8 cellular contexts compared by ENCODE assay signal in the genomic region with DNA sequence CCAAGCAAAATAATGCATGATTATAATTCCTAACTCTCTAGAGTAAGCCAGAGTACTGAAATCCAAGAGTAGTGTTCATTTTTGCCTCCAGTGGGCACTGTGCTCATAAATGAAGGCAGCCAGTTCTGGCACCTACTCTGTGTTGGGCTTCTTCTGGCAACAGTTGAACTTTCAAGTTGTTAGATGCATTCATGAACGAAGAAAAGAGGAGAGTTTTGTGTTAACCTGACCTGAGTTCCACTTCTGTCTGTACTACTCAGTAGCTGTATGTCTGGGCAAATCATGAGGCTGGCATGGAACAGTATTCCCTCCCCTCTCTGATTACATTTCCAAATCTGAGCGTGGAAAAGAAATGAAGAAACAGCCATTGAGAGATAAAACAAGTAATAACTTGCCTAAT. TPM values are rescaled to one million over a fixed set of nuclear protein-coding genes. Genes with fewer than 3 reads are reported as not detected.
DNase-seq lines count a peak whose midpoint lies in the region; ATAC-seq and TF ChIP-seq lines count a peak whose summit lies in the region.

No MANE protein-coding gene starts in this region.

- H3K9ac ChIP-seq in neuronal stem cell (ENCODE audit: low read depth, low read length, poor library complexity): no peak overlapping the region

- H3K27ac ChIP-seq in neuronal stem cell (replicated peaks; ENCODE audit: low read length): no peak overlapping the region

- DNase-seq in ACHN (peak; percentile 60), MV-4-11 (lab: John Stamatoyannopoulos, UW) (peak; percentile 54), endothelial cell (ENCODE audit: low spot score) (peak; percentile 42), neuronal stem cell (ENCODE audit: low spot score) (peak; percentile 21), cerebellar nuclear complex (lab: John Stamatoyannopoulos, UW) (no peak)
- no peak for DNase-seq in stimulated activated CD4-positive, alpha-beta T cell treated with anti-CD3 and anti-CD28 coated beads, Interleukin-15, amount 100 ng/mL, for 24 hours
- no peak for DNase-seq in stimulated activated naive CD4-positive, alpha-beta T cell treated with Interleukin-2 at 50 U/mL for 16 hours (lab: John Stamatoyannopoulos, UW)

- no peak overlapping the region for H3K4ac ChIP-seq in neuronal stem cell (ENCODE audit: low read length)

- peaks cover 3% of the 10 kb centered on the region for H3K4me1 Mint-ChIP-seq in endothelial cell (ENCODE audit: unreplicated experiment)

- H3K27me3 ChIP-seq in neuronal stem cell (ENCODE audit: control insufficient read depth in 3 of 3, insufficient read depth in 3 of 3, low read depth in 1 of 3, low read length in 3 of 3): no peaks in the 10 kb centered on the region

- no peak overlapping the region for H2AK5ac ChIP-seq in neuronal stem cell (ENCODE audit: low read depth, low read length)

- H2BK5ac ChIP-seq in neuronal stem cell (ENCODE audit: low read length): no peak overlapping the region

- no peak overlapping the region for H3K23ac ChIP-seq in neuronal stem cell (ENCODE audit: low read depth, low read length, poor library complexity)

- peak; percentile 74 for ATAC-seq in GM18907 (IDR thresholded peaks at IDR 0.05; ENCODE audit: unreplicated experiment)

- H3K14ac ChIP-seq in neuronal stem cell (ENCODE audit: low read length): no peak overlapping the region

- in situ Hi-C loops in ACHN (cut with HindIII; ENCODE audit: low pct_ligation_motif_present, low pct_unique_long_range_greater_than_20kb, low sequenced_read_pairs): no loop called here

- no peak overlapping the region for H2BK12ac ChIP-seq in neuronal stem cell (ENCODE audit: low read length)

- no peak overlapping the region for H3K4me3 Mint-ChIP-seq in endothelial cell (ENCODE audit: unreplicated experiment)

- H3K9me3 ChIP-seq in neuronal stem cell (replicated peaks in 1 of 2; ENCODE audit: control insufficient read depth in 2 of 2, insufficient read depth in 1 of 2, low read depth in 1 of 2, low read length in 2 of 2): no peaks in the 10 kb centered on the region

- no peak overlapping the region for H2AFZ ChIP-seq in neuronal stem cell (ENCODE audit: low read length)

- no peaks in the 10 kb centered on the region for H3K9me3 Mint-ChIP-seq in endothelial cell (ENCODE audit: unreplicated experiment)

- H3K18ac ChIP-seq in neuronal stem cell (ENCODE audit: low read length): no peak overlapping the region

- H2BK15ac ChIP-seq in neuronal stem cell (ENCODE audit: low read length): no peak overlapping the region

- WGBS in neuronal stem cell (ENCODE audit: extremely low coverage in 2 of 2, insufficient read length in 2 of 2, insufficient replicate concordance in 1 of 2), 2 donors: no CpG with 5 or more reads among the region's 2 CpGs

- peak; percentile 46 for TF ChIP-seq CTCF in endothelial cell (IDR thresholded peaks at IDR 0.05; ENCODE audit: unreplicated experiment)

- H3K4me3 ChIP-seq in neuronal stem cell (ENCODE audit: low read length in 2 of 2): no peak overlapping the region

- no peak overlapping the region for H3K27ac Mint-ChIP-seq in endothelial cell (ENCODE audit: unreplicated experiment)

- H3K4me2 ChIP-seq in neuronal stem cell (ENCODE audit: insufficient read depth, low read length, poor library complexity, severe bottlenecking): no peak overlapping the region

- H3K4me1 ChIP-seq in neuronal stem cell (ENCODE audit: control insufficient read depth in 2 of 2, insufficient read depth in 1 of 2, low read depth in 1 of 2, low read length in 2 of 2): peaks cover 0 to 20% of the 10 kb centered on the region in 2 donors

- no peaks in the 10 kb centered on the region for H3K36me3 Mint-ChIP-seq in endothelial cell (ENCODE audit: low read depth, unreplicated experiment)

- no peaks in the 10 kb centered on the region for H3K36me3 ChIP-seq in neuronal stem cell (replicated peaks in 1 of 2; ENCODE audit: control insufficient read depth in 2 of 2, insufficient read depth in 2 of 2, low read length in 2 of 2)

- no peak overlapping the region for H4K91ac ChIP-seq in neuronal stem cell (ENCODE audit: low read depth, low read length, poor library complexity)

- H3K79me1 ChIP-seq in neuronal stem cell (ENCODE audit: low read depth, low read length): no peaks in the 10 kb centered on the region

- no peaks in the 10 kb centered on the region for H3K27me3 Mint-ChIP-seq in endothelial cell (ENCODE audit: unreplicated experiment)

- H2BK120ac ChIP-seq in neuronal stem cell (ENCODE audit: low read depth, low read length): no peak overlapping the region

- no peak overlapping the region for H4K8ac ChIP-seq in neuronal stem cell (ENCODE audit: low read depth, low read length)

RNA-seq across cellular contexts. Expression of gene TENM4, which starts 20.3 kb away (rescaled TPM):
- total RNA-seq in endothelial cell (ENCODE audit: unreplicated experiment): 1.8 TPM
- 4.4 TPM for polyA plus RNA-seq in neuronal stem cell (2013, experiment 1 of 2)
- polyA plus RNA-seq in neuronal stem cell (2013, experiment 2 of 2): 9.4 TPM

Comparison
In these comparisons a context has a peak if more than half of its experiments do, and no peak if none do; other contexts are left out.
1. DNase-seq: peak in ACHN (single experiment), MV-4-11 (single experiment), endothelial cell (single experiment) and neuronal stem cell (single experiment); none in stimulated activated CD4-positive, alpha-beta T cell treated with anti-CD3 and anti-CD28 coated beads, Interleukin-15, amount 100 ng/mL, for 24 hours (single experiment), stimulated activated naive CD4-positive, alpha-beta T cell treated with Interleukin-2 at 50 U/mL for 16 hours (single experiment) and cerebellar nuclear complex (0 of 2).